Comparison of ENCODE assay signal across 1 cellular context in the genomic region with DNA sequence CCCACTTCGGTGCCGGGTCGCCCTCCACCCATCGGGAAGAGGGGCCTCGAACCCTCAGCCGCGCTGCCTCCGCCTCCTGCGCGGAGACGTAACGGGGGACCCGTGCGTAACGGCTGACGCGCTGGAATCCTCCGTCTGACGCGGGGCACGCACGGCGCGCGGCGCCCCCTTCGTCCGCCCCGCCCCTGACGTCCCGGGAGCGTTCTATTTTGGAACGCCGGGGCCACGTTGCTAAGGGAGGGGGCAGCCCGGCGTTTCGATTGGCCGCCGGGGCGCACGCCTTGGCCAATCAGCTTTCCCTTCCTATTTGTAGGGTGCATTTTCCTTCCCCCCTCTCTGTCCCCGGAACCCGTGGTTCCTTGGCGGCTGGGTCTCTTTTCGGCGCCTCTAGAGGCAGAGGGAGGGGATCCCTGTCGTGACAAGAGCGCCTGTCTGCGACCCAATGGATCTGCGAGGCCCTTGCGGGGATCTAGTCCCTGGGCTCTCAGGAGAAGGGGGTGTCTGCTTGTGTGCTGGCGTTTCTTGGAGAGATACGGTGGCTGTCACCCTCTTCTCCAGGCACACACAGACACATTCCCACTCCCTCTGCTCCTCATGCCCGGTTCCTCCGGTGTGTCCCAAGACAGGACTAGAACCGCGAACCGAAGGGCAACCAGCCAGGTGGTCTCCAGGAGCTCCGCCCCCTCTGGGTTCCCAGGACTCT.
A peak's percentile ranks its signal among the peaks of the same experiment; 100 is the strongest.
TF ChIP-seq lines count a peak whose summit lies in the region.

No MANE protein-coding gene starts in this region.

TF ChIP-seq in HepG2, 621 proteins besides CTCF, POLR2A, EP300 and RAD21 (continued from another document):
- TF ChIP-seq, protein P1, sequence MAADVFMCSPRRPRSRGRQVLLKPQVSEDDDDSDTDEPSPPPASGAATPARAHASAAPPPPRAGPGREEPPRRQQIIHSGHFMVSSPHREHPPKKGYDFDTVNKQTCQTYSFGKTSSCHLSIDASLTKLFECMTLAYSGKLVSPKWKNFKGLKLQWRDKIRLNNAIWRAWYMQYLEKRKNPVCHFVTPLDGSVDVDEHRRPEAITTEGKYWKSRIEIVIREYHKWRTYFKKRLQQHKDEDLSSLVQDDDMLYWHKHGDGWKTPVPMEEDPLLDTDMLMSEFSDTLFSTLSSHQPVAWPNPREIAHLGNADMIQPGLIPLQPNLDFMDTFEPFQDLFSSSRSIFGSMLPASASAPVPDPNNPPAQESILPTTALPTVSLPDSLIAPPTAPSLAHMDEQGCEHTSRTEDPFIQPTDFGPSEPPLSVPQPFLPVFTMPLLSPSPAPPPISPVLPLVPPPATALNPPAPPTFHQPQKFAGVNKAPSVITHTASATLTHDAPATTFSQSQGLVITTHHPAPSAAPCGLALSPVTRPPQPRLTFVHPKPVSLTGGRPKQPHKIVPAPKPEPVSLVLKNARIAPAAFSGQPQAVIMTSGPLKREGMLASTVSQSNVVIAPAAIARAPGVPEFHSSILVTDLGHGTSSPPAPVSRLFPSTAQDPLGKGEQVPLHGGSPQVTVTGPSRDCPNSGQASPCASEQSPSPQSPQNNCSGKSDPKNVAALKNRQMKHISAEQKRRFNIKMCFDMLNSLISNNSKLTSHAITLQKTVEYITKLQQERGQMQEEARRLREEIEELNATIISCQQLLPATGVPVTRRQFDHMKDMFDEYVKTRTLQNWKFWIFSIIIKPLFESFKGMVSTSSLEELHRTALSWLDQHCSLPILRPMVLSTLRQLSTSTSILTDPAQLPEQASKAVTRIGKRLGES (CRISPR knock-in tag; IDR thresholded peaks at IDR 0.05; ENCODE audit: borderline replicate concordance), result no peak
- TF ChIP-seq ZNF367 (CRISPR knock-in tag; IDR thresholded peaks at IDR 0.05; ENCODE audit: borderline replicate concordance), result no peak
- TF ChIP-seq, protein P2, sequence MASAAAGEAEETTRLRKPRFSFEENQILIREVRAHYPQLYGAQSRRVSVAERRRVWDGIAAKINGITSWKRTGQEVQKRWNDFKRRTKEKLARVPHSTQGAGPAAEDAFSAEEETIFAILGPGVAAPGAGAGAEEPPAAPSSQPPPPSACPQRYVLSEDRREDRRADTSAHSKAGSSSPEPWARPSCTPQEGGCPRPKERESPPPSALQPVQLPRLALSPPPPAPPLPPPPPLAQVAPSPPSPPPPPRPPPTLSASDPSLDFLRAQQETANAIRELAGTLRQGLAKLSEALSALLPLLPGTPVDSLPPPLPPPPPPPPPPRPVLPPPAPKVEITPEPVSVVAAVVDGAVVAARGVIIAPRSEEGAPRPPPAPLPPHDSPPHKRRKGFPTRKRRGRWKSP (CRISPR knock-in tag; IDR thresholded peaks at IDR 0.05), result 0 out of 2 replicates have a peak, but pooled peaks have one; percentile 60
- no peak for TF ChIP-seq ZNF121 (CRISPR knock-in tag; IDR thresholded peaks at IDR 0.05)
- TF ChIP-seq CENPT (CRISPR knock-in tag; IDR thresholded peaks at IDR 0.05; ENCODE audit: low read depth), result no peak
- TF ChIP-seq STAG1 (CRISPR knock-in tag; IDR thresholded peaks at IDR 0.05), result 0 out of 2 replicates have a peak, but pooled peaks have one; percentile 7
- TF ChIP-seq, protein P3, sequence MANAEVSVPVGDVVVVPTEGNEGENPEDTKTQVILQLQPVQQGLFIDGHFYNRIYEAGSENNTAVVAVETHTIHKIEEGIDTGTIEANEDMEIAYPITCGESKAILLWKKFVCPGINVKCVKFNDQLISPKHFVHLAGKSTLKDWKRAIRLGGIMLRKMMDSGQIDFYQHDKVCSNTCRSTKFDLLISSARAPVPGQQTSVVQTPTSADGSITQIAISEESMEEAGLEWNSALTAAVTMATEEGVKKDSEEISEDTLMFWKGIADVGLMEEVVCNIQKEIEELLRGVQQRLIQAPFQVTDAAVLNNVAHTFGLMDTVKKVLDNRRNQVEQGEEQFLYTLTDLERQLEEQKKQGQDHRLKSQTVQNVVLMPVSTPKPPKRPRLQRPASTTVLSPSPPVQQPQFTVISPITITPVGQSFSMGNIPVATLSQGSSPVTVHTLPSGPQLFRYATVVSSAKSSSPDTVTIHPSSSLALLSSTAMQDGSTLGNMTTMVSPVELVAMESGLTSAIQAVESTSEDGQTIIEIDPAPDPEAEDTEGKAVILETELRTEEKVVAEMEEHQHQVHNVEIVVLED (CRISPR knock-in tag; IDR thresholded peaks at IDR 0.05; ENCODE audit: borderline replicate concordance), result peak; percentile 100
- TF ChIP-seq KLF6 (CRISPR knock-in tag; IDR thresholded peaks at IDR 0.05), result no peak
- no peak for TF ChIP-seq ZNF768 (CRISPR knock-in tag; IDR thresholded peaks at IDR 0.05)
- TF ChIP-seq GABPB1 (CRISPR knock-in tag; IDR thresholded peaks at IDR 0.05), result peak; percentile 85; the same call in 1 of the 2 replicates
- no peak for TF ChIP-seq SETDB1 (CRISPR knock-in tag; IDR thresholded peaks at IDR 0.05; ENCODE audit: borderline replicate concordance)
- peak; percentile 79 for TF ChIP-seq KDM5B (CRISPR knock-in tag; IDR thresholded peaks at IDR 0.05; ENCODE audit: borderline replicate concordance)
- TF ChIP-seq, protein P4, sequence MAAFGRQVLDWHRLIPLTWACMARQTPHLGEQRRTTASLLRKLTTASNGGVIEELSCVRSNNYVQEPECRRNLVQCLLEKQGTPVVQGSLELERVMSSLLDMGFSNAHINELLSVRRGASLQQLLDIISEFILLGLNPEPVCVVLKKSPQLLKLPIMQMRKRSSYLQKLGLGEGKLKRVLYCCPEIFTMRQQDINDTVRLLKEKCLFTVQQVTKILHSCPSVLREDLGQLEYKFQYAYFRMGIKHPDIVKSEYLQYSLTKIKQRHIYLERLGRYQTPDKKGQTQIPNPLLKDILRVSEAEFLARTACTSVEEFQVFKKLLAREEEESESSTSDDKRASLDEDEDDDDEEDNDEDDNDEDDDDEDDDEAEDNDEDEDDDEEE (CRISPR knock-in tag; IDR thresholded peaks at IDR 0.05), result peak; percentile 70; the same call in 1 of the 2 replicates
- peak; percentile 53; the same call in 1 of the 2 replicates for TF ChIP-seq ELF1 (CRISPR knock-in tag; IDR thresholded peaks at IDR 0.05)
- no peak for TF ChIP-seq TFE3 (CRISPR knock-in tag; IDR thresholded peaks at IDR 0.05)
- no peak for TF ChIP-seq ZSCAN25 (CRISPR knock-in tag; IDR thresholded peaks at IDR 0.05)
- no peak for TF ChIP-seq NFKBIZ (CRISPR knock-in tag; IDR thresholded peaks at IDR 0.05)
- TF ChIP-seq NFE2L2 (IDR thresholded peaks at IDR 0.05; ENCODE audit: low read length), result no peak
- no peak for TF ChIP-seq SOX13 (IDR thresholded peaks at IDR 0.05)
- no peak for TF ChIP-seq SOX13 (CRISPR knock-in tag; conservative IDR thresholded peaks at IDR 0.05 in 1 of 2, IDR thresholded peaks at IDR 0.05 in 1 of 2)
- TF ChIP-seq THAP11 (CRISPR knock-in tag; IDR thresholded peaks at IDR 0.05), result peak; percentile 91
- no peak for TF ChIP-seq ZNF335 (CRISPR knock-in tag; IDR thresholded peaks at IDR 0.05)
- TF ChIP-seq, protein P5, sequence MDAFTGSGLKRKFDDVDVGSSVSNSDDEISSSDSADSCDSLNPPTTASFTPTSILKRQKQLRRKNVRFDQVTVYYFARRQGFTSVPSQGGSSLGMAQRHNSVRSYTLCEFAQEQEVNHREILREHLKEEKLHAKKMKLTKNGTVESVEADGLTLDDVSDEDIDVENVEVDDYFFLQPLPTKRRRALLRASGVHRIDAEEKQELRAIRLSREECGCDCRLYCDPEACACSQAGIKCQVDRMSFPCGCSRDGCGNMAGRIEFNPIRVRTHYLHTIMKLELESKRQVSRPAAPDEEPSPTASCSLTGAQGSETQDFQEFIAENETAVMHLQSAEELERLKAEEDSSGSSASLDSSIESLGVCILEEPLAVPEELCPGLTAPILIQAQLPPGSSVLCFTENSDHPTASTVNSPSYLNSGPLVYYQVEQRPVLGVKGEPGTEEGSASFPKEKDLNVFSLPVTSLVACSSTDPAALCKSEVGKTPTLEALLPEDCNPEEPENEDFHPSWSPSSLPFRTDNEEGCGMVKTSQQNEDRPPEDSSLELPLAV (CRISPR knock-in tag; conservative IDR thresholded peaks at IDR 0.05; ENCODE audit: low read depth), result no peak
- no peak for TF ChIP-seq ZNF761 (CRISPR knock-in tag; conservative IDR thresholded peaks at IDR 0.05)
- no peak for TF ChIP-seq MIER2 (CRISPR knock-in tag; IDR thresholded peaks at IDR 0.05)
- TF ChIP-seq ZNF746 (CRISPR knock-in tag; IDR thresholded peaks at IDR 0.05), result 0 out of 2 replicates have a peak, but pooled peaks have one; percentile 48
TF ChIP-seq in HepG2: peak in this region for 178.
